ENCODE assay signal across 8 cellular contexts in genomic region chr20:50930139-50931047, GRCh38. TPM values are rescaled to one million over a fixed set of nuclear protein-coding genes. Genes with fewer than 3 reads are reported as not detected.
DNase-seq lines count a peak whose midpoint lies in the region; ATAC-seq and TF ChIP-seq lines count a peak whose summit lies in the region.

No MANE protein-coding gene starts in this region.

- peak; percentile 23 for ATAC-seq in GM19324 (IDR thresholded peaks at IDR 0.05; ENCODE audit: low FRiP score, unreplicated experiment)
- peak; percentile 19 for ATAC-seq in gastroesophageal sphincter
- no peak for ATAC-seq in GM18870 (IDR thresholded peaks at IDR 0.05; ENCODE audit: unreplicated experiment)

- H3K4me1 ChIP-seq in gastroesophageal sphincter (peaks cover 3 to 56% (median 19%) of the 10 kb centered on the region in 3 donors), ovary (ENCODE audit: insufficient read depth) (peaks cover 14% of the 10 kb centered on the region)

- H3K36me3 ChIP-seq in gastroesophageal sphincter (peaks cover 0 to 24% of the 10 kb centered on the region in 2 donors), ovary (no peaks in the 10 kb centered on the region)

- H3K27me3 Mint-ChIP-seq in activated T-cell treated with anti-CD3 and anti-CD28 coated beads, Interleukin-2, amount 50 U/mL, for 24 hours = no peaks in the 10 kb centered on the region

- no peak for TF ChIP-seq RAD21 in Ishikawa (IDR thresholded peaks at IDR 0.05; ENCODE audit: low read depth)

- peaks cover 52% of the 10 kb centered on the region for H3K4me1 Mint-ChIP-seq in activated T-cell treated with anti-CD3 and anti-CD28 coated beads, Interleukin-2, amount 50 U/mL, for 24 hours (ENCODE audit: low read depth)

- H3K27ac Mint-ChIP-seq in activated T-cell treated with anti-CD3 and anti-CD28 coated beads, Interleukin-2, amount 50 U/mL, for 24 hours = peak overlapping the region; percentile 97

- no peak for TF ChIP-seq POLR2A in gastroesophageal sphincter (IDR thresholded peaks at IDR 0.05)
- no peak for TF ChIP-seq POLR2A in ovary (IDR thresholded peaks at IDR 0.05)

- H3K27me3 ChIP-seq in gastroesophageal sphincter (no peaks in the 10 kb centered on the region), ovary (no peaks in the 10 kb centered on the region)

- TF ChIP-seq CTCF in 22Rv1 (IDR thresholded peaks at IDR 0.05) = no peak
- no peak for TF ChIP-seq CTCF in gastroesophageal sphincter (IDR thresholded peaks at IDR 0.05)
- no peak for TF ChIP-seq CTCF in ovary (IDR thresholded peaks at IDR 0.05)

- no peaks in the 10 kb centered on the region for H3K9me3 Mint-ChIP-seq in activated T-cell treated with anti-CD3 and anti-CD28 coated beads, Interleukin-2, amount 50 U/mL, for 24 hours

- H3K4me3 Mint-ChIP-seq in activated T-cell treated with anti-CD3 and anti-CD28 coated beads, Interleukin-2, amount 50 U/mL, for 24 hours = peak overlapping the region; percentile 85

- H3K36me3 Mint-ChIP-seq in activated T-cell treated with anti-CD3 and anti-CD28 coated beads, Interleukin-2, amount 50 U/mL, for 24 hours (ENCODE audit: low read depth) = peaks cover 84% of the 10 kb centered on the region

- 5% methylated on average over 2 of the region's 97 CpGs; no CpG with 5 or more reads in 1 of the 2 donors for WGBS in gastroesophageal sphincter (ENCODE audit: low coverage in 1 of 2), 2 donors
- WGBS in ovary, 3 donors = 0 to 1% (median 1%) methylated on average over 53 to 96 of the region's 97 CpGs

- H3K9me3 ChIP-seq in gastroesophageal sphincter (no peaks in the 10 kb centered on the region), ovary (no peaks in the 10 kb centered on the region)

- no peak for TF ChIP-seq EP300 in Ishikawa (IDR thresholded peaks at IDR 0.05; ENCODE audit: borderline replicate concordance)
- TF ChIP-seq EP300 in gastroesophageal sphincter (IDR thresholded peaks at IDR 0.05) = no peak
- TF ChIP-seq EP300 in ovary (IDR thresholded peaks at IDR 0.05) = no peak

- DNase-seq in activated T-cell treated with anti-CD3 and anti-CD28 coated beads, Interleukin-2, amount 50 U/mL, for 24 hours = peak; percentile 64
- peak; percentile 30 to 64 (median 53) for DNase-seq in ovary
- DNase-seq in Kasumi-1 (lab: John Stamatoyannopoulos, UW) = no peak

- H3K27ac ChIP-seq in 22Rv1 = peak overlapping the region; percentile 92
- H3K27ac ChIP-seq in gastroesophageal sphincter = peak overlapping the region; percentile 97 to 99 (median 98)
- H3K27ac ChIP-seq in ovary = peak overlapping the region; percentile 87 to 98

- intact Hi-C loops in ovary (cut with DNase I) = loop anchor here in 3 of 4 donors (2.0 kb wide), 2 partner anchors 136 to 138 kb away; partner anchors contain the start of gene BCAS4 (in 2 of the 3)

- H3K4me3 ChIP-seq in gastroesophageal sphincter = peak overlapping the region; percentile 90 to 100
- peak overlapping the region; percentile 92 for H3K4me3 ChIP-seq in ovary

TF ChIP-seq in Ishikawa, 13 proteins besides CTCF, POLR2A, EP300 and RAD21:
- TF ChIP-seq CREB1 (IDR thresholded peaks at IDR 0.05; ENCODE audit: low read depth) = no peak
- TF ChIP-seq TAF1 (IDR thresholded peaks at IDR 0.05; ENCODE audit: low read depth) = no peak
- no peak for TF ChIP-seq NFIC (IDR thresholded peaks at IDR 0.05)
- TF ChIP-seq TEAD4 (IDR thresholded peaks at IDR 0.05) = no peak
- TF ChIP-seq ZBTB7A (IDR thresholded peaks at IDR 0.05; ENCODE audit: low read depth) = 0 out of 2 replicates have a peak, but pooled peaks have one; percentile 32
- no peak for TF ChIP-seq EGR1 (IDR thresholded peaks at IDR 0.05)
- TF ChIP-seq FOXM1 (IDR thresholded peaks at IDR 0.05; ENCODE audit: borderline replicate concordance, low read depth) = no peak
- TF ChIP-seq TCF12 (IDR thresholded peaks at IDR 0.05; ENCODE audit: low read depth) = no peak

RNA-seq across cellular contexts. Expression of gene ADNP, which starts 0.8 kb away (rescaled TPM):
- total RNA-seq in gastroesophageal sphincter (10 to 100 TPM; 51.4 to 67.2 (median 55.4) TPM), ovary (10 to 100 TPM; 41.1 to 94.7 (median 75.5) TPM)
- 10 to 100 TPM; 30.8 to 80.5 TPM for polyA plus RNA-seq in ovary

RNA-seq across cellular contexts. Expression of gene DPM1, which starts 27.9 kb away (rescaled TPM):
- 10 to 100 TPM; 35.2 to 63.0 (median 43.5) TPM for total RNA-seq in gastroesophageal sphincter
- 10 to 100 TPM; 31.1 to 47.2 (median 37.8) TPM for total RNA-seq in ovary
- 10 to 100 TPM; 41.5 to 53.8 TPM for polyA plus RNA-seq in ovary

RNA-seq across cellular contexts. Expression of gene MOCS3, which starts 28.2 kb away (rescaled TPM):
- total RNA-seq in gastroesophageal sphincter = 1 to 10 TPM; 4.2 to 6.1 (median 5.4) TPM
- total RNA-seq in ovary = 1 to 10 TPM; 3.0 to 5.6 (median 5.0) TPM
- polyA plus RNA-seq in ovary = 1 to 10 TPM; 3.3 to 3.8 TPM

Comparison
In these comparisons a context has a peak if more than half of its experiments do, and no peak if none do; other contexts are left out.
1. DNase-seq: peak in activated T-cell treated with anti-CD3 and anti-CD28 coated beads, Interleukin-2, amount 50 U/mL, for 24 hours (single experiment) and ovary (5 of 5); none in Kasumi-1 (0 of 2).
2. Peak in every context shown above with its lines, with median percentiles within 50 percentile points of each other: H3K27ac ChIP-seq.